In the genomic region with DNA sequence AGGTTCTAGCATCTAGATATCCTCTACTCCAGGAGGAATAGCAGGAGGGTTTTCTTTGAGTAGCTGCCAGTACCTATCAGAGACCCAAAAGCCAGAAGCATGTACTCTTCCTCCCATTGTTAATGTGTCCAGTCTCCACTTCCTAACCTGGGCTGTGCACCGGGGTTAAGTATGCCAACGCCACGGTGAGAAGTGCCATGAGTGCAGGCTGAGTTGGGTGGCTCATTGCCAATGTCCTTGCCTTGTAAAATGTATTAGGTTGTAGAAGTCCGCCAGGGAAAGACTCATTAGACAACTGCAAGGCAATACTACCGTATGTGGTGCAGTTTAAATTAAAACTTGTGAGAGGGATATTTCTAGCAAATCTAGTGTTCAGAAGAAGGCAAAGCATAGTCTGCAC, we compare ENCODE assay signal across 13 cellular contexts. TPM values are rescaled to one million over a fixed set of nuclear protein-coding genes. Genes with fewer than 3 reads are reported as not detected.
A peak's percentile ranks its signal among the peaks of the same experiment; 100 is the strongest.
DNase-seq lines count a peak whose midpoint lies in the region; ATAC-seq lines count a peak whose summit lies in the region.
"Had no signal": no experiment of that assay in that cellular context is flagged by ENCODE, and none has a peak within 500 bp of the region (broad histone marks: within the 10 kb centered on the region; RNA-seq: fewer than 3 reads in every experiment).

No MANE protein-coding gene starts in this region.

- H3K79me1 ChIP-seq in mesenchymal stem cell (replicated peaks; ENCODE audit: low read length, poor library complexity, severe bottlenecking), result no peaks in the 10 kb centered on the region

- H2BK12ac ChIP-seq in mesenchymal stem cell (ENCODE audit: low read length in 2 of 2), result no peak overlapping the region

- H2AFZ ChIP-seq in mesenchymal stem cell (ENCODE audit: low read depth, low read length), result no peak overlapping the region
- H2AFZ ChIP-seq: GM23338 had no signal

- peak; percentile 90 for ATAC-seq in left ventricle myocardium superior
- ATAC-seq: GM23338 had no signal

- WGBS in mesenchymal stem cell, result 90% methylated on average over 5 of the region's 5 CpGs

- no peaks in the 10 kb centered on the region for H3K36me3 ChIP-seq in mesenchymal stem cell (ENCODE audit: control insufficient read depth in 1 of 2, insufficient read depth in 2 of 2, low read depth in 1 of 2, low read length in 2 of 2)

- peak overlapping the region; percentile 19 for H2BK15ac ChIP-seq in mesenchymal stem cell (ENCODE audit: low read depth, poor library complexity, severe bottlenecking)

- no peak overlapping the region for H4K8ac ChIP-seq in mesenchymal stem cell (ENCODE audit: low read length)

- no peaks in the 10 kb centered on the region for H3K4me1 ChIP-seq in mesenchymal stem cell (ENCODE audit: control insufficient read depth, insufficient read depth, low read depth, low read length)

- H3K23ac ChIP-seq in mesenchymal stem cell (ENCODE audit: low read length in 2 of 2), result no peak overlapping the region

- no peaks in the 10 kb centered on the region for H3K27me3 ChIP-seq in mesenchymal stem cell (ENCODE audit: control insufficient read depth in 1 of 2, insufficient read depth in 1 of 2, low read length in 2 of 2)

- no peak overlapping the region for H3K27ac ChIP-seq in mesenchymal stem cell (ENCODE audit: low read length, poor library complexity, severe bottlenecking)

- H2BK120ac ChIP-seq in mesenchymal stem cell (ENCODE audit: low read depth, low read length), result no peak overlapping the region

- H3K4me3 ChIP-seq in mesenchymal stem cell (ENCODE audit: insufficient read depth in 1 of 2, low read depth in 1 of 2, low read length in 2 of 2), result no peak overlapping the region
- H3K4me3 ChIP-seq: GM23338 had no signal

- H3K4me2 ChIP-seq in mesenchymal stem cell (ENCODE audit: low read length, poor library complexity, severe bottlenecking), result no peak overlapping the region
- H3K4me2 ChIP-seq: GM23338 had no signal

- H3K14ac ChIP-seq in mesenchymal stem cell (ENCODE audit: low read length in 2 of 2), result no peak overlapping the region

- in situ Hi-C loops in G401 (cut with HindIII; ENCODE audit: low sequenced_read_pairs), result no loop called here

- no peak overlapping the region for H3K18ac ChIP-seq in mesenchymal stem cell (ENCODE audit: low read depth in 1 of 2, low read length in 2 of 2)

- H2AK5ac ChIP-seq in mesenchymal stem cell (ENCODE audit: low read length, severe bottlenecking), result no peak overlapping the region

- H3K4ac ChIP-seq in mesenchymal stem cell (ENCODE audit: low read depth in 1 of 2, low read length in 2 of 2), result no peak overlapping the region

- no peak overlapping the region for H4K91ac ChIP-seq in mesenchymal stem cell (ENCODE audit: low read length)

- DNase-seq in G401 (ENCODE audit: low spot score), result peak; percentile 61
- peak; percentile 53 for DNase-seq in cerebellar cortex (ENCODE audit: low spot score)
- peak; percentile 51 for DNase-seq in left ventricle myocardium superior
- DNase-seq in mesenchymal stem cell, result no peak
- DNase-seq in D341Med (ENCODE audit: low spot score), result no peak
- DNase-seq in activated CD4-positive, CD25-positive, alpha-beta regulatory T cell (lab: John Stamatoyannopoulos, UW), result no peak
- no peak for DNase-seq in NCI-H2081 treated with DMSO at 0.1 percent for 48 hours (lab: John Stamatoyannopoulos, UW)
- DNase-seq in ecto neural progenitor cell (ENCODE audit: low spot score), result no peak
- DNase-seq: CD4-positive, alpha-beta T cell; H9; IMR-90 had no signal

- H3K9ac ChIP-seq in mesenchymal stem cell (ENCODE audit: low read length), result no peak overlapping the region

- no peak overlapping the region for H2BK5ac ChIP-seq in mesenchymal stem cell (ENCODE audit: low read depth, low read length, poor library complexity, severe bottlenecking)

- intact Hi-C loops in left ventricle myocardium superior (cut with micrococcal nuclease), result no loop called here

- no peaks in the 10 kb centered on the region for H3K9me3 ChIP-seq in mesenchymal stem cell (ENCODE audit: control insufficient read depth, low read length)

RNA-seq across cellular contexts. Expression of gene PRR15, which starts 55.0 kb away (rescaled TPM):
- not detected in 2 replicates for total RNA-seq in G401 (2014; rRNA removed; shearing (Covaris generic))
- total RNA-seq in left ventricle myocardium superior, result 0.35 TPM
- polyA plus RNA-seq in mesenchymal stem cell (2013, experiment 1 of 2), result 0.10 TPM
- polyA plus RNA-seq in mesenchymal stem cell (2013, experiment 2 of 2), result 0.10 TPM
- total RNA-seq: B cell; CD4-positive, alpha-beta T cell; IMR-90 had no signal
- polyA plus RNA-seq: IMR-90 had no signal

Comparison
In these comparisons a context has a peak if more than half of its experiments do, and no peak if none do; other contexts are left out.
1. DNase-seq: peak in G401 (single experiment), cerebellar cortex (single experiment) and left ventricle myocardium superior (single experiment); none in mesenchymal stem cell (single experiment), D341Med (single experiment), activated CD4-positive, CD25-positive, alpha-beta regulatory T cell (0 of 4), NCI-H2081 treated with DMSO at 0.1 percent for 48 hours (single experiment) and ecto neural progenitor cell (single experiment).